ENCODE assay signal across 8 cellular contexts in genomic region chr9:35690447-35691324, GRCh38. TPM values are rescaled to one million over a fixed set of nuclear protein-coding genes. Genes with fewer than 3 reads are reported as not detected.
DNase-seq lines count a peak whose midpoint lies in the region; ATAC-seq, FAIRE-seq and TF ChIP-seq lines count a peak whose summit lies in the region.

No MANE protein-coding gene starts in this region.

- H4K20me1 ChIP-seq in OCI-LY3 (ENCODE audit: insufficient read depth, low read length) = no peaks in the 10 kb centered on the region

- peak overlapping the region; percentile 82 for H2AFZ ChIP-seq in OCI-LY3 (ENCODE audit: low read depth, low read length)

- H3K36me3 Mint-ChIP-seq in activated naive CD4-positive, alpha-beta T cell treated with anti-CD3 and anti-CD28 coated beads, Interleukin-2, amount 50 U/mL, for 24 hours = no peaks in the 10 kb centered on the region
- H3K36me3 Mint-ChIP-seq in nephron (ENCODE audit: low read depth) = peaks cover 13% of the 10 kb centered on the region

- H3K4me2 ChIP-seq in OCI-LY3 (ENCODE audit: low read length) = peak overlapping the region; percentile 68

- H3K9me3 ChIP-seq in A673 (ENCODE audit: low read depth, low read length, poor library complexity, severe bottlenecking) (no peaks in the 10 kb centered on the region), OCI-LY3 (ENCODE audit: insufficient read depth, low read length) (no peaks in the 10 kb centered on the region)

- peak overlapping the region; percentile 92 for H3K27ac ChIP-seq in A673 (ENCODE audit: low read depth, low read length, poor library complexity, severe bottlenecking)
- H3K27ac ChIP-seq in OCI-LY3 (ENCODE audit: low read length) = no peak overlapping the region

- peaks cover 28% of the 10 kb centered on the region for H3K4me1 Mint-ChIP-seq in activated naive CD4-positive, alpha-beta T cell treated with anti-CD3 and anti-CD28 coated beads, Interleukin-2, amount 50 U/mL, for 24 hours
- peaks cover 36% of the 10 kb centered on the region for H3K4me1 Mint-ChIP-seq in nephron

- H3K9me3 Mint-ChIP-seq in activated naive CD4-positive, alpha-beta T cell treated with anti-CD3 and anti-CD28 coated beads, Interleukin-2, amount 50 U/mL, for 24 hours = no peaks in the 10 kb centered on the region
- no peaks in the 10 kb centered on the region for H3K9me3 Mint-ChIP-seq in nephron

- no peak for ATAC-seq in HG03460 (IDR thresholded peaks at IDR 0.05; ENCODE audit: unreplicated experiment)

- H3K4me3 Mint-ChIP-seq in activated naive CD4-positive, alpha-beta T cell treated with anti-CD3 and anti-CD28 coated beads, Interleukin-2, amount 50 U/mL, for 24 hours = peak overlapping the region; percentile 86
- H3K4me3 Mint-ChIP-seq in nephron = peak overlapping the region; percentile 94 to 100 (median 95)

- no peaks in the 10 kb centered on the region for H3K27me3 Mint-ChIP-seq in activated naive CD4-positive, alpha-beta T cell treated with anti-CD3 and anti-CD28 coated beads, Interleukin-2, amount 50 U/mL, for 24 hours
- no peaks in the 10 kb centered on the region for H3K27me3 Mint-ChIP-seq in nephron (ENCODE audit: low read depth)

- DNase-seq in A673 (ENCODE audit: low spot score) (peak; percentile 71), GM12891 (ENCODE audit: insufficient read length, low spot score) (peak; percentile 54), foreskin melanocyte (peak; percentile 50), ureter (ENCODE audit: low spot score) (peak; percentile 87)

- peak overlapping the region; percentile 74 for H3K27ac Mint-ChIP-seq in activated naive CD4-positive, alpha-beta T cell treated with anti-CD3 and anti-CD28 coated beads, Interleukin-2, amount 50 U/mL, for 24 hours
- H3K27ac Mint-ChIP-seq in nephron = peak overlapping the region; percentile 65 to 94 (median 81)

- FAIRE-seq in GM12891 (lab: Jason Lieb, UNC) = peak; percentile 66

- TF ChIP-seq POLR2A in GM12891 (IDR thresholded peaks at IDR 0.05; ENCODE audit: low read depth, low read length) = no peak

- POLR2A ChIA-PET in A673 (lab: Charles Lee; ENCODE audit: low non-redundant PET) = interaction anchor here (0.5 to 0.8 kb wide), 5 partner anchors 15 to 952 kb away, joined by 3 to 7 read pairs (median 4); no protein-coding TSS in a partner anchor

- no TSS peak for BruUV-seq in A673 (replicated peaks; lab: Mats Ljungman, UMichigan)

- peak overlapping the region; percentile 77 for H3K4me3 ChIP-seq in A673 (ENCODE audit: low read depth, low read length, poor library complexity, severe bottlenecking)
- H3K4me3 ChIP-seq in OCI-LY3 (ENCODE audit: low read length) = peak overlapping the region; percentile 83

- H3K4me1 ChIP-seq in A673 (ENCODE audit: insufficient read depth, low read length, poor library complexity, severe bottlenecking) = peaks cover 25% of the 10 kb centered on the region
- peaks cover 8% of the 10 kb centered on the region; the same call in 1 of the 2 replicates for H3K4me1 ChIP-seq in OCI-LY3 (ENCODE audit: low read length)

- intact Hi-C loops in A673 (cut with micrococcal nuclease; ENCODE audit: unreplicated experiment) = no loop called here

- no peaks in the 10 kb centered on the region for H3K79me2 ChIP-seq in OCI-LY3 (ENCODE audit: low read length)

- peak overlapping the region; percentile 82 for H3K9ac ChIP-seq in OCI-LY3 (ENCODE audit: low read length)

- H3K27me3 ChIP-seq in A673 (replicated peaks; ENCODE audit: insufficient read depth, low read depth, low read length, poor library complexity) (no peaks in the 10 kb centered on the region), OCI-LY3 (ENCODE audit: low read depth, low read length) (no peaks in the 10 kb centered on the region)

- CTCF ChIA-PET in A673 (lab: Charles Lee) = interaction anchor here (0.7 kb wide), 1 partner anchor 30 kb away, joined by 5 read pairs; no protein-coding TSS in a partner anchor

- H3K36me3 ChIP-seq in A673 (ENCODE audit: insufficient read depth, low read length, poor library complexity, severe bottlenecking) (peaks cover under 1% of the 10 kb centered on the region), OCI-LY3 (replicated peaks; ENCODE audit: low read depth, low read length) (peaks cover under 1% of the 10 kb centered on the region)

- TF ChIP-seq CTCF in A673 (conservative IDR thresholded peaks at IDR 0.05; ENCODE audit: low read depth, low read length) (no peak), OCI-LY3 (IDR thresholded peaks at IDR 0.05; ENCODE audit: low read depth, low read length) (no peak), nephron (IDR thresholded peaks at IDR 0.05; ENCODE audit: unreplicated experiment in 3 of 3) (no peak)

TF ChIP-seq in GM12891, 5 proteins besides CTCF, POLR2A, EP300 and RAD21:
- TF ChIP-seq PAX5 (IDR thresholded peaks at IDR 0.05; ENCODE audit: insufficient read depth, low read length, severe bottlenecking) = no peak
- no peak for TF ChIP-seq TAF1 (IDR thresholded peaks at IDR 0.05; ENCODE audit: low read depth, low read length)
- no peak for TF ChIP-seq SPI1 (IDR thresholded peaks at IDR 0.05; ENCODE audit: low read depth, low read length)
- TF ChIP-seq POU2F2 (IDR thresholded peaks at IDR 0.05; ENCODE audit: low read depth, low read length) = no peak
- TF ChIP-seq POLR2AphosphoS5 (IDR thresholded peaks at IDR 0.05; ENCODE audit: low read depth, low read length) = no peak

RNA-seq across cellular contexts. Expression of gene TPM2, which starts 1.0 kb away (rescaled TPM):
- total RNA-seq in A673 (2021) = 39.2 and 44.3 TPM in 2 replicates
- 142 TPM for polyA plus RNA-seq in GM12891 (2012; ENCODE audit: low read depth, missing spikeins)
- 559 TPM for total RNA-seq in ureter

RNA-seq across cellular contexts. Expression of gene CA9, which starts 17.0 kb away (rescaled TPM):
- total RNA-seq in A673 (2021) (0.32 and 1.4 TPM in 2 replicates), ureter (not detected)
- polyA plus RNA-seq in GM12891 (2012; ENCODE audit: low read depth, missing spikeins) = 0.27 TPM

RNA-seq across cellular contexts. Expression of gene ARHGEF39, which starts 25.7 kb away (rescaled TPM):
- total RNA-seq in A673 (2021) = 25.0 and 27.7 TPM in 2 replicates
- polyA plus RNA-seq in GM12891 (2012; ENCODE audit: low read depth, missing spikeins) = 7.9 TPM
- 1.0 TPM for total RNA-seq in ureter

RNA-seq across cellular contexts. Expression of gene CCDC107, which starts 32.6 kb away (rescaled TPM):
- total RNA-seq in A673 (2021) = 12.9 and 16.4 TPM in 2 replicates
- 14.3 TPM for polyA plus RNA-seq in GM12891 (2012; ENCODE audit: low read depth, missing spikeins)
- total RNA-seq in ureter = 22.4 TPM

RNA-seq across cellular contexts. Expression of gene RMRP, which starts 32.9 kb away (rescaled TPM):
- total RNA-seq in A673 (2021) = 13,531 and 14,573 TPM in 2 replicates
- polyA plus RNA-seq in GM12891 (2012; ENCODE audit: low read depth, missing spikeins) = 9.2 TPM
- 3,373 TPM for total RNA-seq in ureter

Comparison
In these comparisons a context has a peak if more than half of its experiments do, and no peak if none do; other contexts are left out.
1. RNA of gene TPM2, which starts 1.0 kb away (total RNA-seq): 559 TPM in ureter (single experiment); 39.2 to 44.3 TPM in A673; every median in the first group is over 10 times any median in the second.
2. RNA of gene ARHGEF39, which starts 25.7 kb away (total RNA-seq): 25.0 to 27.7 TPM in A673; 1.0 TPM in ureter (single experiment); every median in the first group is over 10 times any median in the second.
3. Peak in every context shown above with its lines, with median percentiles within 50 percentile points of each other: DNase-seq.